Comparison of ENCODE assay signal across 9 cellular contexts in genomic region chr1:110136911-110137310, GRCh38. TPM values are rescaled to one million over a fixed set of nuclear protein-coding genes. Genes with fewer than 3 reads are reported as not detected.
DNase-seq lines count a peak whose midpoint lies in the region; ATAC-seq, FAIRE-seq and TF ChIP-seq lines count a peak whose summit lies in the region.
"Had no signal": no experiment of that assay in that cellular context is flagged by ENCODE, and none has a peak within 500 bp of the region (broad histone marks: within the 10 kb centered on the region; RNA-seq: fewer than 3 reads in every experiment).

No MANE protein-coding gene starts in this region.

- intact Hi-C loops in mucosa of descending colon (cut with DNase I, micrococcal nuclease): no loop called here

- no peaks in the 10 kb centered on the region for H3K36me3 Mint-ChIP-seq in activated CD8-positive, alpha-beta T cell treated with anti-CD3 and anti-CD28 coated beads, Interleukin-2, amount 10 ng/mL, durations not matched to agents 7 days and 5 days (ENCODE audit: low read depth)

- TF ChIP-seq CTCF in mucosa of descending colon (IDR thresholded peaks at IDR 0.05) (no peak), GM13977 (IDR thresholded peaks at IDR 0.05; ENCODE audit: extremely low read depth, insufficient read depth, missing control alignments) (no peak)

- ATAC-seq in activated CD8-positive, alpha-beta T cell treated with anti-CD3 and anti-CD28 coated beads, Interleukin-2, amount 10 ng/mL, durations not matched to agents 7 days and 5 days: peak; percentile 57
- peak; percentile 18 for ATAC-seq in mucosa of descending colon

- peaks cover 35% of the 10 kb centered on the region for H3K27me3 Mint-ChIP-seq in activated CD8-positive, alpha-beta T cell treated with anti-CD3 and anti-CD28 coated beads, Interleukin-2, amount 10 ng/mL, durations not matched to agents 7 days and 5 days (ENCODE audit: low read depth)

- H3K9me3 Mint-ChIP-seq in activated CD8-positive, alpha-beta T cell treated with anti-CD3 and anti-CD28 coated beads, Interleukin-2, amount 10 ng/mL, durations not matched to agents 7 days and 5 days (ENCODE audit: insufficient read depth): no peaks in the 10 kb centered on the region

- H3K9me3 ChIP-seq in mucosa of descending colon: no peaks in the 10 kb centered on the region

- H3K4me3 ChIP-seq in mucosa of descending colon: no peak overlapping the region

- peaks cover 8% of the 10 kb centered on the region for H3K4me1 Mint-ChIP-seq in activated CD8-positive, alpha-beta T cell treated with anti-CD3 and anti-CD28 coated beads, Interleukin-2, amount 10 ng/mL, durations not matched to agents 7 days and 5 days (ENCODE audit: low read depth)

- no peaks in the 10 kb centered on the region for H3K36me3 ChIP-seq in mucosa of descending colon (ENCODE audit: low read depth)

- in situ Hi-C loops in GM13977 (cut with MboI; ENCODE audit: low pct_unique_long_range_greater_than_20kb, low sequenced_read_pairs, unreplicated experiment): no loop called here

- no peak overlapping the region for H3K4me3 Mint-ChIP-seq in activated CD8-positive, alpha-beta T cell treated with anti-CD3 and anti-CD28 coated beads, Interleukin-2, amount 10 ng/mL, durations not matched to agents 7 days and 5 days

- no peak for FAIRE-seq in HTR-8/SVneo (lab: Jason Lieb, UNC)
- FAIRE-seq: TTC549 had no signal

- POLR2A ChIA-PET in activated CD8-positive, alpha-beta T cell treated with anti-CD3 and anti-CD28 coated beads, Interleukin-2, amount 10 ng/mL, durations not matched to agents 7 days and 5 days (lab: Charles Lee): no interaction called here

- no peak overlapping the region for H3K27ac Mint-ChIP-seq in activated CD8-positive, alpha-beta T cell treated with anti-CD3 and anti-CD28 coated beads, Interleukin-2, amount 10 ng/mL, durations not matched to agents 7 days and 5 days

- peak; percentile 95 for DNase-seq in DMS79 treated with DMSO at 0.1 percent for 48 hours (lab: John Stamatoyannopoulos, UW)
- peak; percentile 93 for DNase-seq in NCI-H2029 (lab: John Stamatoyannopoulos, UW)
- DNase-seq in activated CD8-positive, alpha-beta T cell treated with anti-CD3 and anti-CD28 coated beads, Interleukin-2, amount 10 ng/mL, durations not matched to agents 7 days and 5 days: peak; percentile 64
- DNase-seq in mucosa of descending colon: peak in 1 of 3 donors; percentile 3
- DNase-seq in HTR-8/SVneo (ENCODE audit: insufficient read length, low spot score): no peak
- no peak for DNase-seq in GM13977 (ENCODE audit: low spot score)
- DNase-seq in NK-92 (lab: John Stamatoyannopoulos, UW; ENCODE audit: unreplicated experiment): no peak
- DNase-seq in SIG-M5 treated with dmso at 0.1 percent for 504 hours (lab: John Stamatoyannopoulos, UW; ENCODE audit: unreplicated experiment): no peak

- CTCF ChIA-PET in activated CD8-positive, alpha-beta T cell treated with anti-CD3 and anti-CD28 coated beads, Interleukin-2, amount 10 ng/mL, durations not matched to agents 7 days and 5 days (lab: Charles Lee): interaction anchor here (0.7 kb wide), 1 partner anchor 221 kb away, joined by 3 read pairs; no protein-coding TSS in a partner anchor

- no peaks in the 10 kb centered on the region for H3K4me1 ChIP-seq in mucosa of descending colon (ENCODE audit: low read depth)

RNA-seq across cellular contexts. Expression of gene SLC6A17, which starts 13.4 kb away (rescaled TPM):
- not detected for total RNA-seq in activated CD8-positive, alpha-beta T cell treated with anti-CD3 and anti-CD28 coated beads, Interleukin-2, amount 10 ng/mL, durations not matched to agents 7 days and 5 days
- under 1 TPM; 0.06 to 0.73 (median 0.10) TPM for total RNA-seq in mucosa of descending colon

RNA-seq across cellular contexts. Expression of gene UBL4B, which starts 24.7 kb away (rescaled TPM):
- not detected for total RNA-seq in activated CD8-positive, alpha-beta T cell treated with anti-CD3 and anti-CD28 coated beads, Interleukin-2, amount 10 ng/mL, durations not matched to agents 7 days and 5 days
- total RNA-seq in mucosa of descending colon: not detected

Comparison
In these comparisons a context has a peak if more than half of its experiments do, and no peak if none do; other contexts are left out.
1. DNase-seq: peak in DMS79 treated with DMSO at 0.1 percent for 48 hours (single experiment), NCI-H2029 (single experiment) and activated CD8-positive, alpha-beta T cell treated with anti-CD3 and anti-CD28 coated beads, Interleukin-2, amount 10 ng/mL, durations not matched to agents 7 days and 5 days (single experiment); none in HTR-8/SVneo (single experiment), GM13977 (single experiment), NK-92 (single experiment) and SIG-M5 treated with dmso at 0.1 percent for 504 hours (single experiment).